8 cellular contexts compared by ENCODE assay signal in genomic region chr6:168258795-168259194, GRCh38.
"Had no signal": no experiment of that assay in that cellular context is flagged by ENCODE, and none has a peak within 500 bp of the region (broad histone marks: within the 10 kb centered on the region; RNA-seq: fewer than 3 reads in every experiment).

No MANE protein-coding gene starts in this region.

- H3K27ac Mint-ChIP-seq: GM23338, H9, HFFc6 had no signal

- H3K4me3 Mint-ChIP-seq: GM23338, H9, HFFc6 had no signal

- ATAC-seq: GM23338, HCT116 had no signal

- DNase-seq: GM23248, GOT3, H7, H9, HCEC 1CT, HFFc6 had no signal
